1 cellular context compared by ENCODE assay signal in the genomic region with DNA sequence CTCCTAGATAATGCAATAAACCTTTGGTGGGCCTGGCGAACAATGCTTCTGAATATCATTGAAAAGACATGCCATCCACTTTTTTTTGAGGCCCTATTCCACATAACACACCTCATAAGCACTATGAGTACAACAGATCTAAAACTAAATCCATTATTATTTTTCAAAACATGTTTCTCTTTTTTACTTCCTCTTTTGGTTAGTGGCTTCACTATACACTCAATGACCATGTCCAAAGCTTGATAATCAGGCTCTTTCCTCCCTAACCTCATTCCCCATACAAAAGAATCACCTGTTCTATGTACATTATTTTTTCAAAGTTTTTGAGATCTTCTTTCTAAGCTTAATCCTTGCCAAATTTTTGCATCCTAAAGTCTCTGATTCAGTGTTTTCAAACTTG.
TF ChIP-seq lines count a peak whose summit lies in the region.

No MANE protein-coding gene starts in this region.

TF ChIP-seq in SK-N-SH, 30 proteins besides CTCF, POLR2A, EP300 and RAD21 (continued from another document):
- no peak for TF ChIP-seq NFIC (IDR thresholded peaks at IDR 0.05; ENCODE audit: borderline replicate concordance)
- TF ChIP-seq MXI1 (IDR thresholded peaks at IDR 0.05; ENCODE audit: low read depth, low read length), result no peak
TF ChIP-seq in SK-N-SH: peak in this region for 0.
